29 cellular contexts compared by ENCODE assay signal in genomic region chr6:165274611-165275010, GRCh38. TPM values are rescaled to one million over a fixed set of nuclear protein-coding genes. Genes with fewer than 3 reads are reported as not detected.
"Had no signal": no experiment of that assay in that cellular context is flagged by ENCODE, and none has a peak within 500 bp of the region (broad histone marks: within the 10 kb centered on the region; RNA-seq: fewer than 3 reads in every experiment).

No MANE protein-coding gene starts in this region.

- H3K27me3 ChIP-seq: left lung, ovary, right atrium auricular region, right lobe of liver, testis, thyroid gland, transverse colon, upper lobe of left lung, vagina had no signal

- H3K4me3 ChIP-seq: left lung, lung, ovary, right atrium auricular region, right lobe of liver, smooth muscle cell, testis, thyroid gland, transverse colon, upper lobe of left lung, vagina had no signal

- H3K9me3 ChIP-seq: left lung, ovary, right atrium auricular region, right lobe of liver, testis, thyroid gland, upper lobe of left lung, vagina had no signal

- H3K36me3 ChIP-seq: left lung, ovary, right atrium auricular region, right lobe of liver, thyroid gland, transverse colon, upper lobe of left lung, vagina had no signal

- ATAC-seq: left colon; left lung; natural killer cell treated with Interleukin-12 subunit alpha and Interleukin-12 subunit beta and Interleukin-15 and Interleukin-18, amount 100 ng/mL, for 72 hours; right lobe of liver; stimulated activated memory B cell treated with anti-CD40 and anti-IgM and Interleukin-4, amounts not matched to agents 10 μg/mL and 1 μg/mL and 100 μg/mL, for 72 hours; stimulated activated naive CD8-positive, alpha-beta T cell treated with anti-CD3 and anti-CD28 coated beads, Interleukin-15, amount 100 ng/mL, for 72 hours had no signal

- DNase-seq: kidney; left colon; left lung; mesendoderm; naive B cell; ovary; right lobe of liver; stimulated activated CD4-positive, alpha-beta T cell treated with anti-CD3 and anti-CD28 coated beads, Interleukin-1b, Interleukin-23, amount 100 ng/mL, for 48 hours; stimulated activated CD4-positive, alpha-beta T cell treated with anti-CD3 and anti-CD28 coated beads, Interleukin-2, amount 100 ng/mL, for 48 hours; stimulated activated CD4-positive, alpha-beta T cell treated with anti-CD3 and anti-CD28 coated beads, Interleukin-4, amount 100 ng/mL, for 4 hours; stimulated activated CD8-positive, alpha-beta memory T cell treated with anti-CD3 and anti-CD28 coated beads, Interleukin-4, amount 100 ng/mL, for 48 hours; stimulated activated naive CD4-positive, alpha-beta T cell treated with Interleukin-2 at 50 U/mL for 16 hours; stimulated activated naive CD8-positive, alpha-beta T cell treated with anti-CD3 and anti-CD28 coated beads, Interleukin-15, amount 100 ng/mL, for 72 hours; testis; thyroid gland; transverse colon; upper lobe of left lung had no signal

- H3K27ac ChIP-seq: left lung, ovary, right atrium auricular region, right lobe of liver, testis, thyroid gland, transverse colon, upper lobe of left lung, vagina had no signal

RNA-seq across cellular contexts. Expression of gene C6orf118, which starts 34.8 kb away (rescaled TPM):
- total RNA-seq: left colon; lower leg skin; mononuclear cell; natural killer cell treated with Interleukin-12 subunit alpha and Interleukin-12 subunit beta and Interleukin-15 and Interleukin-18, amount 100 ng/mL, for 72 hours; omental fat pad; pulmonary artery endothelial cell; right atrium auricular region; right lobe of liver; skeletal muscle tissue; smooth muscle cell; transverse colon; urinary bladder; vagina had no signal
